1 cellular context compared by ENCODE assay signal in genomic region chr11:13364388-13364787, GRCh38.
TF ChIP-seq lines count a peak whose summit lies in the region.

No MANE protein-coding gene starts in this region.

TF ChIP-seq in IMR-90, 13 proteins besides CTCF, POLR2A, EP300 and RAD21 (continued from another document):
- no peak for TF ChIP-seq RFX5 (IDR thresholded peaks at IDR 0.05; ENCODE audit: low read depth, low read length)
- no peak for TF ChIP-seq MAZ (IDR thresholded peaks at IDR 0.05; ENCODE audit: borderline replicate concordance, low read depth, low read length)
- TF ChIP-seq MAFK (IDR thresholded peaks at IDR 0.05; ENCODE audit: low read depth, low read length) = no peak
- no peak for TF ChIP-seq NFE2L2 (IDR thresholded peaks at IDR 0.05; ENCODE audit: low read depth, low read length)
- no peak for TF ChIP-seq MXI1 (IDR thresholded peaks at IDR 0.05; ENCODE audit: borderline replicate concordance, low read depth, low read length)
- no peak for TF ChIP-seq CEBPB (IDR thresholded peaks at IDR 0.05; ENCODE audit: low read depth, low read length)
